In the genomic region with DNA sequence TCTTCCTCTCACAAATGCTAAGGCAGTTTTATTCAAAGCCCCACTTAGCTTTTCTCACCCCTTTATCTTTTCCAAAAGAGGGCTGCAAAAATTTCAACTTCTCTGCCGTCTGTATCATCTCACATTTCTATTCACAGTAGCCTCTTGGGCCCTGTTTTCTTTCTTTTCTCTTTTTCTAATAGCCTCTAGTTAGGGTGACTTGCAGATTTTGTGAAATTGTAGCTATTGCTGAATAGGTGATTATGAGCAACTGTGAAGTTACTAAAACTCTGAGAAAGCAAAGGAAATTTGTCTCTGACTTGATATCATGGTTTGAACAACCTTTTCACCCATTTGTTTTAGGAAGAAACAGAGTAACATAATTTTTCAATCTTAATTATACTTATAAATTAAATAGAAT, we compare ENCODE assay signal across 17 cellular contexts. TPM values are rescaled to one million over a fixed set of nuclear protein-coding genes. Genes with fewer than 3 reads are reported as not detected.
DNase-seq lines count a peak whose midpoint lies in the region; ATAC-seq and FAIRE-seq lines count a peak whose summit lies in the region.
"Had no signal": no experiment of that assay in that cellular context is flagged by ENCODE, and none has a peak within 500 bp of the region (broad histone marks: within the 10 kb centered on the region; RNA-seq: fewer than 3 reads in every experiment).

No MANE protein-coding gene starts in this region.

- no peak overlapping the region for H3K4me3 Mint-ChIP-seq in activated naive CD4-positive, alpha-beta T cell treated with anti-CD3 and anti-CD28 coated beads, Interleukin-2, amount 50 U/mL, for 24 hours
- no peak overlapping the region for H3K4me3 Mint-ChIP-seq in memory B cell
- H3K4me3 Mint-ChIP-seq: CD8-positive, alpha-beta memory T cell; IgD-negative memory B cell had no signal

- no peaks in the 10 kb centered on the region for H3K27me3 Mint-ChIP-seq in activated naive CD4-positive, alpha-beta T cell treated with anti-CD3 and anti-CD28 coated beads, Interleukin-2, amount 50 U/mL, for 24 hours
- H3K27me3 Mint-ChIP-seq in memory B cell: no peaks in the 10 kb centered on the region
- H3K27me3 Mint-ChIP-seq: CD8-positive, alpha-beta memory T cell; IgD-negative memory B cell had no signal

- peaks cover 14% of the 10 kb centered on the region for H3K4me1 Mint-ChIP-seq in activated naive CD4-positive, alpha-beta T cell treated with anti-CD3 and anti-CD28 coated beads, Interleukin-2, amount 50 U/mL, for 24 hours
- peaks cover 21% of the 10 kb centered on the region for H3K4me1 Mint-ChIP-seq in memory B cell

- DNase-seq in activated naive CD4-positive, alpha-beta T cell treated with anti-CD3 and anti-CD28 coated beads, Interleukin-2, amount 50 U/mL, for 16 hours: no peak
- peak; percentile 6 for DNase-seq in OCI-M1 (lab: John Stamatoyannopoulos, UW)
- DNase-seq in memory B cell (ENCODE audit: low spot score in 2 of 2): no peak
- no peak for DNase-seq in small intestine
- DNase-seq in DMS 273 (lab: John Stamatoyannopoulos, UW; ENCODE audit: unreplicated experiment): no peak
- no peak for DNase-seq in frontal cortex (ENCODE audit: low spot score in 2 of 2)
- DNase-seq in HAP-1 (ENCODE audit: low spot score in 2 of 2): no peak
- DNase-seq: AML-193; Caco-2; CD8-positive, alpha-beta memory T cell; DMS53; GM23248 had no signal

- 91 to 100% (median 91%) methylated on average over 1 of the region's 1 CpG for WGBS in small intestine, 3 donors

- H3K4me1 ChIP-seq in small intestine (ENCODE audit: control insufficient read depth in 2 of 2, insufficient read depth in 1 of 2, low read depth in 1 of 2, low read length in 1 of 2) (no peaks in the 10 kb centered on the region), HAP-1 (no peaks in the 10 kb centered on the region)
- H3K4me1 ChIP-seq: Caco-2 had no signal

- FAIRE-seq in small intestine (lab: Jason Lieb, UNC) (peak; percentile 10), frontal cortex (lab: Jason Lieb, UNC) (no peak)

- H3K27ac ChIP-seq in small intestine (ENCODE audit: low read depth in 1 of 2, low read length in 1 of 2): no peak overlapping the region
- H3K27ac ChIP-seq: 22Rv1, BLaER1, GM23248 had no signal

- no peak overlapping the region for H3K4me3 ChIP-seq in small intestine (ENCODE audit: low read depth in 1 of 2, low read length in 2 of 2)
- no peak overlapping the region for H3K4me3 ChIP-seq in HAP-1
- H3K4me3 ChIP-seq: BLaER1, GM23248 had no signal

- peak overlapping the region; percentile 53 for H3K27ac Mint-ChIP-seq in activated naive CD4-positive, alpha-beta T cell treated with anti-CD3 and anti-CD28 coated beads, Interleukin-2, amount 50 U/mL, for 24 hours
- peak overlapping the region; percentile 42 for H3K27ac Mint-ChIP-seq in memory B cell
- H3K27ac Mint-ChIP-seq: IgD-negative memory B cell had no signal

- no peak for ATAC-seq in memory B cell (ENCODE audit: low read depth)
- ATAC-seq: HCT116 had no signal

- no peaks in the 10 kb centered on the region for H3K9me3 Mint-ChIP-seq in activated naive CD4-positive, alpha-beta T cell treated with anti-CD3 and anti-CD28 coated beads, Interleukin-2, amount 50 U/mL, for 24 hours
- peaks cover 4% of the 10 kb centered on the region for H3K9me3 Mint-ChIP-seq in memory B cell

- peaks cover 0 to 4% of the 10 kb centered on the region in 2 donors for H3K36me3 ChIP-seq in small intestine (ENCODE audit: control insufficient read depth in 2 of 2, insufficient read depth in 2 of 2, low read length in 2 of 2)
- H3K36me3 ChIP-seq in HAP-1 (replicated peaks): peaks cover 4% of the 10 kb centered on the region; the same call in 1 of the 2 replicates

- no peaks in the 10 kb centered on the region for H3K27me3 ChIP-seq in small intestine (ENCODE audit: control insufficient read depth in 2 of 2, insufficient read depth in 2 of 2, low read length in 2 of 2)
- H3K27me3 ChIP-seq in HAP-1 (ENCODE audit: low read depth): no peaks in the 10 kb centered on the region
- H3K27me3 ChIP-seq: BLaER1 had no signal

- in situ Hi-C loops in HAP-1 (cut with MboI; ENCODE audit: low sequenced_read_pairs): no loop called here

- H3K9me3 ChIP-seq in small intestine (ENCODE audit: control insufficient read depth, low read depth) (no peaks in the 10 kb centered on the region), HAP-1 (no peaks in the 10 kb centered on the region)
- H3K9me3 ChIP-seq: Caco-2 had no signal

- peaks cover 48% of the 10 kb centered on the region for H3K36me3 Mint-ChIP-seq in activated naive CD4-positive, alpha-beta T cell treated with anti-CD3 and anti-CD28 coated beads, Interleukin-2, amount 50 U/mL, for 24 hours
- peaks cover 44% of the 10 kb centered on the region for H3K36me3 Mint-ChIP-seq in memory B cell

RNA-seq across cellular contexts. Expression of a gene that starts 29.2 kb away (rescaled TPM):
- polyA plus RNA-seq in small intestine: 10 to 100 TPM; 10.5 to 21.4 (median 16.1) TPM
- 286 TPM for total RNA-seq in frontal cortex
